ENCODE assay signal across 8 cellular contexts in genomic region chr10:97195654-97196212, GRCh38. TPM values are rescaled to one million over a fixed set of nuclear protein-coding genes. Genes with fewer than 3 reads are reported as not detected.
A peak's percentile ranks its signal among the peaks of the same experiment; 100 is the strongest.
DNase-seq lines count a peak whose midpoint lies in the region; ATAC-seq, FAIRE-seq and TF ChIP-seq lines count a peak whose summit lies in the region.

No MANE protein-coding gene starts in this region.

- no peaks in the 10 kb centered on the region for H3K36me3 Mint-ChIP-seq in memory B cell

- peak overlapping the region; percentile 95 for H3K4me2 ChIP-seq in GM12878 (ENCODE audit: control insufficient read depth, insufficient read depth)

- peaks cover 15% of the 10 kb centered on the region for H3K27me3 Mint-ChIP-seq in memory B cell

- H3K4me3 ChIP-seq in heart left ventricle (peak overlapping the region; percentile 27 to 60 (median 49)), GM12878 (peak overlapping the region; percentile 79), uterus (peak overlapping the region; percentile 21 to 33)

- ATAC-seq in heart left ventricle (no peak), Right ventricle myocardium superior (ENCODE audit: poor library complexity) (no peak), GM12878 (no peak), memory B cell (ENCODE audit: low read depth) (no peak), HG03097 (IDR thresholded peaks at IDR 0.05; ENCODE audit: low FRiP score, unreplicated experiment) (no peak), HG03442 (IDR thresholded peaks at IDR 0.05; ENCODE audit: unreplicated experiment) (no peak)

- in situ Hi-C loops in GM12878 (cut with MboI), result no loop called here

- SMC1A ChIA-PET in GM12878 (lab: Charles Lee; ENCODE audit: uncharacterized antibody, unreplicated experiment), result interaction anchor here (0.7 to 4.2 kb wide), 7 partner anchors 8 to 406 kb away, joined by 3 to 21 read pairs (median 3); no protein-coding TSS in a partner anchor

- H4K20me1 ChIP-seq in GM12878 (ENCODE audit: control insufficient read depth, insufficient read depth), result no peaks in the 10 kb centered on the region

- peaks cover 0 to 13% (median 5%) of the 10 kb centered on the region in 12 donors for H3K4me1 ChIP-seq in heart left ventricle
- H3K4me1 ChIP-seq in GM12878 (ENCODE audit: control insufficient read depth, insufficient read depth, low read length), result peaks cover 9% of the 10 kb centered on the region; the same call in 1 of the 2 replicates
- no peaks in the 10 kb centered on the region for H3K4me1 ChIP-seq in uterus

- no peak for TF ChIP-seq POLR2A in heart left ventricle (IDR thresholded peaks at IDR 0.05)
- no peak for TF ChIP-seq POLR2A in GM12878 (IDR thresholded peaks at IDR 0.05; ENCODE audit: low read depth, low read length)
- TF ChIP-seq POLR2A in uterus (IDR thresholded peaks at IDR 0.05), result no peak

- H3K79me2 ChIP-seq in GM12878 (ENCODE audit: control insufficient read depth, insufficient read depth, low read length), result no peaks in the 10 kb centered on the region

- H3K27ac ChIP-seq in heart left ventricle (no peak overlapping the region), GM12878 (ENCODE audit: control insufficient read depth, insufficient read depth) (no peak overlapping the region), uterus (no peak overlapping the region)

- H3K36me3 ChIP-seq in heart left ventricle, result no peaks in the 10 kb centered on the region
- H3K36me3 ChIP-seq in GM12878 (ENCODE audit: control insufficient read depth in 2 of 2, insufficient read depth in 2 of 2, low read length in 1 of 2), result no peaks in the 10 kb centered on the region
- H3K36me3 ChIP-seq in uterus, result no peaks in the 10 kb centered on the region

- peak overlapping the region; percentile 86 for H3K4me3 Mint-ChIP-seq in memory B cell

- FAIRE-seq in GM12878 (lab: Jason Lieb, UNC), result no peak

- H2AFZ ChIP-seq in GM12878 (ENCODE audit: control insufficient read depth, low read depth, low read length), result no peak overlapping the region; the same call in 1 of the 2 replicates

- RAD21 ChIA-PET in GM12878 (lab: Charles Lee; ENCODE audit: unreplicated experiment), result interaction anchor here (1.1 to 3.4 kb wide), 3 partner anchors 15 to 123 kb away, joined by 3 to 23 read pairs (median 5); no protein-coding TSS in a partner anchor

- H3K27me3 ChIP-seq in heart left ventricle (peaks cover 0 to 32% (median 18%) of the 10 kb centered on the region in 9 donors), GM12878 (replicated peaks in 1 of 2; ENCODE audit: control insufficient read depth in 2 of 2, insufficient read depth in 2 of 2, low read length in 1 of 2) (no peaks in the 10 kb centered on the region; a peak in 1 of 4 replicates), uterus (no peaks in the 10 kb centered on the region)

- CTCF ChIA-PET in GM12878 (lab: Yijun Ruan, JAX), result interaction anchor here (0.7 to 22.9 kb wide), 19 partner anchors 8 to 158 kb away, joined by 3 to 651 read pairs (median 7); no protein-coding TSS in a partner anchor

- 31 to 87% (median 36%) methylated on average over 3 to 11 of the region's 11 CpGs for WGBS in heart left ventricle, 4 donors
- WGBS in GM12878 (ENCODE audit: insufficient coverage, insufficient replicate concordance, low lambda C conversion rate, missing lambda C conversion rate), result 24% methylated on average over 11 of the region's 11 CpGs

- POLR2A ChIA-PET in GM12878 (lab: Charles Lee), result no interaction called here

- no TSS peak for BruUV-seq in GM12878 (replicated peaks; lab: Mats Ljungman, UMichigan)

- no peak for TF ChIP-seq RAD21 in GM12878 (IDR thresholded peaks at IDR 0.05; ENCODE audit: insufficient read depth, low read depth, low read length)

- peaks cover 16% of the 10 kb centered on the region for H3K4me1 Mint-ChIP-seq in memory B cell

- intact Hi-C loops in heart left ventricle (cut with DNase I) (no loop called here), Right ventricle myocardium superior (cut with DNase I) (no loop called here), GM12878 (cut with micrococcal nuclease; ENCODE audit: unreplicated experiment) (loop anchor here (1.0 to 5.0 kb wide), 2 partner anchors 58 to 122 kb away; no protein-coding TSS in a partner anchor), uterus (cut with DNase I; ENCODE audit: low total_unique reads) (no loop called here)

- DNase-seq in heart left ventricle (no peak), Right ventricle myocardium superior (no peak), GM12878 (ENCODE audit: low read depth, low spot score) (no peak), memory B cell (ENCODE audit: low spot score in 2 of 2) (no peak), uterus (no peak), NCI-H1436 treated with DMSO at 0.1 percent for 48 hours (lab: John Stamatoyannopoulos, UW) (no peak)

- H3K9me3 ChIP-seq in heart left ventricle (no peaks in the 10 kb centered on the region), GM12878 (replicated peaks; ENCODE audit: control insufficient read depth, insufficient read depth, low read length) (no peaks in the 10 kb centered on the region), uterus (no peaks in the 10 kb centered on the region)

- TF ChIP-seq CTCF in heart left ventricle (IDR thresholded peaks at IDR 0.05), result no peak
- TF ChIP-seq CTCF in GM12878 (IDR thresholded peaks at IDR 0.05 in 2 of 3, conservative IDR thresholded peaks at IDR 0.05 in 1 of 3; ENCODE audit: control insufficient read depth in 2 of 3, extremely low read depth in 1 of 3, insufficient read depth in 1 of 3, low read depth in 3 of 3, low read length in 3 of 3), result no peak
- TF ChIP-seq CTCF in uterus (IDR thresholded peaks at IDR 0.05), result no peak

- H3K27ac Mint-ChIP-seq in memory B cell, result no peak overlapping the region

- TF ChIP-seq EP300 in GM12878 (IDR thresholded peaks at IDR 0.05; ENCODE audit: borderline replicate concordance in 1 of 2, control insufficient read depth in 1 of 2, low read depth in 2 of 2, low read length in 2 of 2), result no peak

- no peak overlapping the region for H3K9ac ChIP-seq in GM12878 (ENCODE audit: control insufficient read depth, insufficient read depth, low read length)

- no peaks in the 10 kb centered on the region for H3K9me3 Mint-ChIP-seq in memory B cell

TF ChIP-seq in GM12878, 131 proteins besides CTCF, POLR2A, EP300 and RAD21 (continues in another document):
- no peak for TF ChIP-seq YBX1 (IDR thresholded peaks at IDR 0.05)
- no peak for TF ChIP-seq PRDM15 (CRISPR knock-in tag; IDR thresholded peaks at IDR 0.05)
- TF ChIP-seq RBBP5 (conservative IDR thresholded peaks at IDR 0.05), result no peak
- no peak for TF ChIP-seq NFYA (IDR thresholded peaks at IDR 0.05; ENCODE audit: borderline replicate concordance, low read depth, low read length)
- no peak for TF ChIP-seq YY1 (IDR thresholded peaks at IDR 0.05; ENCODE audit: low read depth, low read length)
- no peak for TF ChIP-seq SUZ12 (IDR thresholded peaks at IDR 0.05; ENCODE audit: unreplicated experiment)
- no peak for TF ChIP-seq TARDBP (IDR thresholded peaks at IDR 0.05; ENCODE audit: borderline replicate concordance)
- TF ChIP-seq IKZF2 (IDR thresholded peaks at IDR 0.05), result no peak
- TF ChIP-seq SRF (IDR thresholded peaks at IDR 0.05; ENCODE audit: low read depth in 2 of 2, low read length in 2 of 2), result no peak
- TF ChIP-seq LARP7 (IDR thresholded peaks at IDR 0.05), result no peak
- TF ChIP-seq IKZF1 (conservative IDR thresholded peaks at IDR 0.05), result no peak
- no peak for TF ChIP-seq KAT2A (conservative IDR thresholded peaks at IDR 0.05; ENCODE audit: control insufficient read depth, low read depth, low read length)

RNA-seq across cellular contexts. Expression of gene SLIT1, which starts 10.0 kb away (rescaled TPM):
- total RNA-seq in heart left ventricle (under 1 TPM; 0.05 to 0.61 (median 0.13) TPM), Right ventricle myocardium superior (0.16 TPM), GM12878 (2014; rRNA removed) (0.06 and 0.11 TPM in 2 replicates), GM12878 (2014; rRNA removed; fragmentation: Illumina TruSeq; extraction: Trizol) (0.04 TPM in 1 of 2 replicates, not detected in the other), GM12878 (2021) (0.05 and 0.15 TPM in 2 replicates), uterus (under 1 TPM in 2 of 4 donors, not detected in 2; 0.35 to 0.49 TPM)
- polyA plus RNA-seq in heart left ventricle (under 1 TPM; 0.04 to 0.08 TPM), GM12878 (2011; rRNA removed) (0.09 and 0.19 TPM in 2 replicates), GM12878 (2014; fragmentation: Illumina TruSeq; extraction: Trizol) (0.04 TPM in 1 of 2 replicates, not detected in the other), GM12878 (2014; fragmentation: Nextera tagmentation; extraction: Ambion mirVana) (not detected), GM12878 (2014; rRNA removed) (0.06 TPM in 2 replicates), GM12878 (2016; fragmentation: Nextera tagmentation; extraction: Ambion mirVana) (not detected)
- 1.3 and 1.6 TPM in 2 replicates for total RNA-seq in GM12878 (2013; cell fraction: nucleolus; rRNA removed)
- polyA plus RNA-seq in GM12878 (2011; ENCODE audit: low read depth), result 0.04 TPM
- 0.10 and 0.17 TPM in 2 replicates for polyA plus RNA-seq in GM12878 (2011; cell fraction: cytosol; rRNA removed)
- 0.76 and 1.1 TPM in 2 replicates for polyA plus RNA-seq in GM12878 (2011; cell fraction: nucleus; rRNA removed)
- 0.14 and 0.19 TPM in 2 replicates for polyA plus RNA-seq in GM12878 (2012)
- 0.31 and 0.37 TPM in 2 replicates for polyA minus RNA-seq in GM12878 (2011; rRNA and poly(A)+ RNA removed)
- polyA minus RNA-seq in GM12878 (2011; cell fraction: cytosol; rRNA and poly(A)+ RNA removed), result not detected in 2 replicates
- 0.60 and 0.77 TPM in 2 replicates for polyA minus RNA-seq in GM12878 (2011; cell fraction: nucleus; rRNA and poly(A)+ RNA removed)

Comparison
In these comparisons a context has a peak if more than half of its experiments do, and no peak if none do; other contexts are left out.
1. H3K4me3 ChIP-seq: peak in every context shown above with its lines; median percentile 79 in GM12878; 49 in heart left ventricle; 27 in uterus.